In the genomic region with DNA sequence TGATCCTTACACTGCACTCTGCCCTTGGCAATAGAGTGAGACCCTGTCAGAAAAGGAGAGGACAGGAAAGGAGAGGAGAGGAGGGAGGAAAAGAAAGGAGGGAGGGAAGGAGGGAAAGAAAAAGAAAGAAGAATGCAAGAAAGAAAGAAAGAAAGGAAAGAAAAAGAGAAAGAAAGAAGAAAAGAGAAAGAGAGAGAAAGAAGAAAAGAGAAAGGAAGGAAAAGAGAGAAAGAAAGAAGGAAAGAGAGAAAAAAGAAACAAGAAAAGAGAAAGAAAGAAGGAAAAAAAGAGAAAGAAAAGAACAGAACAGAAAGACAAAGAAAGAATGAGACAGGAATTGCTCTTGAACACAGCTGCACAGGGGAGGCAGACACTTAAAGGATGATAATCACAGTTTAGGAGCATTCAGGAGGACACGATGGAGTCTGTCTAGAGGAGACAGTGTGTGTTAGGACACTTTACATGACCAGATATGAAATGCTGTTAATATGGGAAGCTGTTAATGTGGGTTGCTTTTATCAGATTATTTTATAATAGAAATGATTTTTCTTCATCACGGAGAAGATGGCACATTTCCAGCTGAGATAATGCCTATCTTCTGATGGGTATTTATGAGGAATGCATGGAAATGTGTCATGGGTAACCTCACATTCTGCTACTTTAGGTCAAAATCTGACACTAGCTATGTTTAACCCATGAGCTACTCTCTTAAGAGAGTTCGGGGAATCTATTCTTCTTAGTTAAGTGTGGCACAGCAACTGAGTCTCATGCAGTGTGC, we compare ENCODE assay signal across 18 cellular contexts.
"Had no signal": no experiment of that assay in that cellular context is flagged by ENCODE, and none has a peak within 500 bp of the region (broad histone marks: within the 10 kb centered on the region; RNA-seq: fewer than 3 reads in every experiment).

No MANE protein-coding gene starts in this region.

- H3K4me1 ChIP-seq: pancreas, tibial nerve had no signal

- H3K4me3 ChIP-seq: ascending aorta, dorsolateral prefrontal cortex, gastrocnemius medialis, lung, pancreas, tibial nerve, vagina had no signal

- H3K9me3 ChIP-seq: ascending aorta, gastrocnemius medialis, pancreas, tibial nerve, vagina had no signal

- H3K4me3 Mint-ChIP-seq: activated naive CD4-positive, alpha-beta T cell treated with anti-CD3 and anti-CD28 coated beads for 36 hours; activated naive CD8-positive, alpha-beta T cell treated with anti-CD3 and anti-CD28 coated beads, Interleukin-2, amount 50 U/mL, for 24 hours; endodermal cell; naive B cell had no signal

- DNase-seq: activated CD4-positive, alpha-beta T cell treated with anti-CD3 and anti-CD28 coated beads, Interleukin-2, amount 50 U/mL, for 48 hours; activated naive CD4-positive, alpha-beta T cell treated with anti-CD3 and anti-CD28 coated beads for 36 hours; activated naive CD8-positive, alpha-beta T cell treated with anti-CD3 and anti-CD28 coated beads, Interleukin-2, amount 50 U/mL, for 24 hours; dorsolateral prefrontal cortex; endodermal cell; gastrocnemius medialis; islet precursor cell; naive B cell; pancreas; stimulated activated CD4-positive, alpha-beta T cell treated with anti-CD3 and anti-CD28 coated beads, Interleukin-4, amount 100 ng/mL, for 1 hour; stimulated activated naive CD4-positive, alpha-beta T cell treated with Interleukin-2 at 50 U/mL for 16 hours; substantia nigra had no signal

- H3K36me3 ChIP-seq: ascending aorta, gastrocnemius medialis, pancreas, tibial nerve, vagina had no signal

- H3K27ac Mint-ChIP-seq: activated naive CD4-positive, alpha-beta T cell treated with anti-CD3 and anti-CD28 coated beads for 36 hours; activated naive CD8-positive, alpha-beta T cell treated with anti-CD3 and anti-CD28 coated beads, Interleukin-2, amount 50 U/mL, for 24 hours; activated T-helper 2 cell treated with anti-CD3 and anti-CD28 coated beads, Interferon-gamma antibody, Interleukin-2, Interleukin-4, amounts not matched to agents 10 μg/mL and 5 μg/mL and 100 μg/mL, durations not matched to agents 14 hours and 24 hours and 36 hours; endodermal cell had no signal

- H3K4me1 Mint-ChIP-seq: activated naive CD8-positive, alpha-beta T cell treated with anti-CD3 and anti-CD28 coated beads, Interleukin-2, amount 50 U/mL, for 24 hours; naive B cell had no signal

- H3K27me3 ChIP-seq: ascending aorta, gastrocnemius medialis, pancreas, tibial nerve, vagina had no signal

- H3K9me3 Mint-ChIP-seq: activated naive CD4-positive, alpha-beta T cell treated with anti-CD3 and anti-CD28 coated beads for 36 hours; activated naive CD8-positive, alpha-beta T cell treated with anti-CD3 and anti-CD28 coated beads, Interleukin-2, amount 50 U/mL, for 24 hours; activated T-helper 2 cell treated with anti-CD3 and anti-CD28 coated beads, Interferon-gamma antibody, Interleukin-2, Interleukin-4, amounts not matched to agents 10 μg/mL and 5 μg/mL and 100 μg/mL, durations not matched to agents 14 hours and 24 hours and 36 hours had no signal

- H3K36me3 Mint-ChIP-seq: naive B cell had no signal

- ATAC-seq: activated naive CD8-positive, alpha-beta T cell treated with anti-CD3 and anti-CD28 coated beads, Interleukin-2, amount 50 U/mL, for 24 hours; gastrocnemius medialis; pancreas had no signal

- H3K27ac ChIP-seq: ascending aorta, dorsolateral prefrontal cortex, gastrocnemius medialis, pancreas, tibial nerve, vagina, VCaP had no signal
